Comparison of ENCODE assay signal across 2 cellular contexts in the genomic region with DNA sequence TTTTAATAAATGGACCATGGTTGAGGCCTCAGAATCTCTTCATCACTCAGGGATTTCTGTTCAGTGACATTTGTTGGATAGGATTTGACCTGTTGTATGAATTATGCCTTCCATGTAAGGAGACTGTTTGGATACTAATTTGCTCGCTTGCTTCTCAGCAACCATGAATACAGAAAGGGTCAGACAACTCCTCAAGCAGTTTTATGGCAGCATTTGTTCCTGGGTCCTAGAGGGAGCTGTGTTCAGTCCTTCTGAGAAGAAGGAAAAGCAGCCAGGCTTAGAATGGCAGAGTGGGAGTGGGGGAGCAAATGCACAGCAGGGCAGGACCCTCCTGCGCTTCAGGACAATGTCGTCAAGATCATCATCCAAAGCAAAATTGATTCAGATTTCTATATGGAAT.
TF ChIP-seq lines count a peak whose summit lies in the region.

No MANE protein-coding gene starts in this region.

TF ChIP-seq in GM23338, 12 proteins besides CTCF, POLR2A, EP300 and RAD21 (continued from another document and continues in another):
- no peak for TF ChIP-seq ZNF462 (CRISPR knock-in tag; IDR thresholded peaks at IDR 0.05)
- TF ChIP-seq POLR2AphosphoS5 (IDR thresholded peaks at IDR 0.05; ENCODE audit: low read depth): no peak
- no peak for TF ChIP-seq NANOG (IDR thresholded peaks at IDR 0.05; ENCODE audit: borderline replicate concordance)
- TF ChIP-seq, protein P1, sequence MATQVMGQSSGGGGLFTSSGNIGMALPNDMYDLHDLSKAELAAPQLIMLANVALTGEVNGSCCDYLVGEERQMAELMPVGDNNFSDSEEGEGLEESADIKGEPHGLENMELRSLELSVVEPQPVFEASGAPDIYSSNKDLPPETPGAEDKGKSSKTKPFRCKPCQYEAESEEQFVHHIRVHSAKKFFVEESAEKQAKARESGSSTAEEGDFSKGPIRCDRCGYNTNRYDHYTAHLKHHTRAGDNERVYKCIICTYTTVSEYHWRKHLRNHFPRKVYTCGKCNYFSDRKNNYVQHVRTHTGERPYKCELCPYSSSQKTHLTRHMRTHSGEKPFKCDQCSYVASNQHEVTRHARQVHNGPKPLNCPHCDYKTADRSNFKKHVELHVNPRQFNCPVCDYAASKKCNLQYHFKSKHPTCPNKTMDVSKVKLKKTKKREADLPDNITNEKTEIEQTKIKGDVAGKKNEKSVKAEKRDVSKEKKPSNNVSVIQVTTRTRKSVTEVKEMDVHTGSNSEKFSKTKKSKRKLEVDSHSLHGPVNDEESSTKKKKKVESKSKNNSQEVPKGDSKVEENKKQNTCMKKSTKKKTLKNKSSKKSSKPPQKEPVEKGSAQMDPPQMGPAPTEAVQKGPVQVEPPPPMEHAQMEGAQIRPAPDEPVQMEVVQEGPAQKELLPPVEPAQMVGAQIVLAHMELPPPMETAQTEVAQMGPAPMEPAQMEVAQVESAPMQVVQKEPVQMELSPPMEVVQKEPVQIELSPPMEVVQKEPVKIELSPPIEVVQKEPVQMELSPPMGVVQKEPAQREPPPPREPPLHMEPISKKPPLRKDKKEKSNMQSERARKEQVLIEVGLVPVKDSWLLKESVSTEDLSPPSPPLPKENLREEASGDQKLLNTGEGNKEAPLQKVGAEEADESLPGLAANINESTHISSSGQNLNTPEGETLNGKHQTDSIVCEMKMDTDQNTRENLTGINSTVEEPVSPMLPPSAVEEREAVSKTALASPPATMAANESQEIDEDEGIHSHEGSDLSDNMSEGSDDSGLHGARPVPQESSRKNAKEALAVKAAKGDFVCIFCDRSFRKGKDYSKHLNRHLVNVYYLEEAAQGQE (IDR thresholded peaks at IDR 0.05; ENCODE audit: unreplicated experiment): no peak
- no peak for TF ChIP-seq STAT1 (IDR thresholded peaks at IDR 0.05; ENCODE audit: unreplicated experiment)
- no peak for TF ChIP-seq JUNB (IDR thresholded peaks at IDR 0.05; ENCODE audit: unreplicated experiment)
- TF ChIP-seq CREB1 (CRISPR knock-in tag; IDR thresholded peaks at IDR 0.05; ENCODE audit: low read depth): no peak
- no peak for TF ChIP-seq ETS1 (IDR thresholded peaks at IDR 0.05)
- no peak for TF ChIP-seq ZNF331 (CRISPR knock-in tag; IDR thresholded peaks at IDR 0.05; ENCODE audit: low read depth)
- TF ChIP-seq ZNF114 (CRISPR knock-in tag; IDR thresholded peaks at IDR 0.05): no peak

TF ChIP-seq in WTC11, 78 proteins besides CTCF, POLR2A, EP300 and RAD21:
- TF ChIP-seq, protein P2, sequence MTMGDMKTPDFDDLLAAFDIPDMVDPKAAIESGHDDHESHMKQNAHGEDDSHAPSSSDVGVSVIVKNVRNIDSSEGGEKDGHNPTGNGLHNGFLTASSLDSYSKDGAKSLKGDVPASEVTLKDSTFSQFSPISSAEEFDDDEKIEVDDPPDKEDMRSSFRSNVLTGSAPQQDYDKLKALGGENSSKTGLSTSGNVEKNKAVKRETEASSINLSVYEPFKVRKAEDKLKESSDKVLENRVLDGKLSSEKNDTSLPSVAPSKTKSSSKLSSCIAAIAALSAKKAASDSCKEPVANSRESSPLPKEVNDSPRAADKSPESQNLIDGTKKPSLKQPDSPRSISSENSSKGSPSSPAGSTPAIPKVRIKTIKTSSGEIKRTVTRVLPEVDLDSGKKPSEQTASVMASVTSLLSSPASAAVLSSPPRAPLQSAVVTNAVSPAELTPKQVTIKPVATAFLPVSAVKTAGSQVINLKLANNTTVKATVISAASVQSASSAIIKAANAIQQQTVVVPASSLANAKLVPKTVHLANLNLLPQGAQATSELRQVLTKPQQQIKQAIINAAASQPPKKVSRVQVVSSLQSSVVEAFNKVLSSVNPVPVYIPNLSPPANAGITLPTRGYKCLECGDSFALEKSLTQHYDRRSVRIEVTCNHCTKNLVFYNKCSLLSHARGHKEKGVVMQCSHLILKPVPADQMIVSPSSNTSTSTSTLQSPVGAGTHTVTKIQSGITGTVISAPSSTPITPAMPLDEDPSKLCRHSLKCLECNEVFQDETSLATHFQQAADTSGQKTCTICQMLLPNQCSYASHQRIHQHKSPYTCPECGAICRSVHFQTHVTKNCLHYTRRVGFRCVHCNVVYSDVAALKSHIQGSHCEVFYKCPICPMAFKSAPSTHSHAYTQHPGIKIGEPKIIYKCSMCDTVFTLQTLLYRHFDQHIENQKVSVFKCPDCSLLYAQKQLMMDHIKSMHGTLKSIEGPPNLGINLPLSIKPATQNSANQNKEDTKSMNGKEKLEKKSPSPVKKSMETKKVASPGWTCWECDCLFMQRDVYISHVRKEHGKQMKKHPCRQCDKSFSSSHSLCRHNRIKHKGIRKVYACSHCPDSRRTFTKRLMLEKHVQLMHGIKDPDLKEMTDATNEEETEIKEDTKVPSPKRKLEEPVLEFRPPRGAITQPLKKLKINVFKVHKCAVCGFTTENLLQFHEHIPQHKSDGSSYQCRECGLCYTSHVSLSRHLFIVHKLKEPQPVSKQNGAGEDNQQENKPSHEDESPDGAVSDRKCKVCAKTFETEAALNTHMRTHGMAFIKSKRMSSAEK (CRISPR knock-in tag; IDR thresholded peaks at IDR 0.05; ENCODE audit: borderline replicate concordance): no peak
- TF ChIP-seq, protein P3, sequence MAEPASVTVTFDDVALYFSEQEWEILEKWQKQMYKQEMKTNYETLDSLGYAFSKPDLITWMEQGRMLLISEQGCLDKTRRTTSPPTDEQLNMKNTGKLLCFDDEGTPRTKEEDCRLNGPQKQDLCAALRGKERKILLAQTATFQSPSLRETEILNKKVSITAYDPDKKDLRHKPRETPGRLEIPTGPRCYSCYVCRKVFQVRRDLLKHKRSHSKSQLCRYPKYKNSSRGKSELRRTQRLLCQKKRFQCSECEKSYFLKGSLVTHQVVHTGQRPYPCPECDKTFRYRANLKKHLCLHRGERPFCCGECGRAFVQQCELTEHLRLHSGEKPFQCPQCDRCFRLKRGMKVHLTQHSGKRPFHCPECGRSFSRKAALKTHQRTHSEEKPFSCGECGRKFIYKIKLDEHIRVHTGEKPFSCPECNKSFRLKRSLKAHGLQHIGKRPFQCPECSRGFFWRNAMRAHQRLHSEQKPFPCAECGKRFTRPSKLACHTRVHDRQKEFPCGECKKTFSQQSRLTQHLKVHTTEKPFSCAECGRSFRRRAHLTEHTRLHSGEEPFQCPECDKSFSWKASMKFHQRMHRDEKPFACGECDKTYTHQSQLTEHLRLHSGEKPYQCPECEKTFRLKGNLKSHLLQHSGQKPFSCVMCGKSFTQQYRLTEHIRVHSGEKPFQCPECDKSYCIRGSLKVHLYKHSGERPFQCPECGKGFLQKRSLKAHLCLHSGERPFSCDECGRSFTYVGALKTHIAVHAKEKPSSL (CRISPR knock-in tag; conservative IDR thresholded peaks at IDR 0.05): no peak
- TF ChIP-seq HMGXB4 (CRISPR knock-in tag; IDR thresholded peaks at IDR 0.05): no peak
